In genomic region chr20:60104980-60105379, GRCh38 we compare ENCODE assay signal across 13 cellular contexts.
"Had no signal": no experiment of that assay in that cellular context is flagged by ENCODE, and none has a peak within 500 bp of the region (broad histone marks: within the 10 kb centered on the region; RNA-seq: fewer than 3 reads in every experiment).

No MANE protein-coding gene starts in this region.

- H3K27me3 ChIP-seq: esophagus squamous epithelium had no signal

- DNase-seq: activated CD4-positive, alpha-beta T cell treated with anti-CD3 and anti-CD28 coated beads for 1 hour; activated CD4-positive, alpha-beta T cell treated with anti-CD3 and anti-CD28 coated beads, Interleukin-2, amount 50 U/mL, for 48 hours; activated CD8-positive, alpha-beta memory T cell treated with anti-CD3 and anti-CD28 coated beads, Interleukin-2, amount 10 ng/mL, durations not matched to agents 7 days and 5 days; activated gamma-delta T cell treated with Interleukin-2 at 50 U/mL for 16 hours; activated T-cell treated with anti-CD3 and anti-CD28 coated beads, Interleukin-2, amount 50 U/mL, for 4 hours; aorta; esophagus squamous epithelium; foreskin fibroblast; lower lobe of right lung; midbrain; right cardiac atrium; trophoblast cell had no signal

- H3K4me2 ChIP-seq: smooth muscle cell had no signal

- H3K36me3 Mint-ChIP-seq: activated CD8-positive, alpha-beta memory T cell treated with anti-CD3 and anti-CD28 coated beads, Interleukin-2, amount 10 ng/mL, durations not matched to agents 7 days and 5 days had no signal

- H3K36me3 ChIP-seq: esophagus squamous epithelium, lower lobe of right lung had no signal

- H3K9me3 ChIP-seq: esophagus squamous epithelium, lower lobe of right lung had no signal

- H3K27ac Mint-ChIP-seq: activated CD8-positive, alpha-beta memory T cell treated with anti-CD3 and anti-CD28 coated beads, Interleukin-2, amount 10 ng/mL, durations not matched to agents 7 days and 5 days had no signal

- H3K4me3 ChIP-seq: esophagus squamous epithelium, lower lobe of right lung, smooth muscle cell had no signal

- ATAC-seq: activated CD8-positive, alpha-beta memory T cell treated with anti-CD3 and anti-CD28 coated beads, Interleukin-2, amount 10 ng/mL, durations not matched to agents 7 days and 5 days; activated T-cell treated with anti-CD3 and anti-CD28 coated beads, Interleukin-2, amount 50 U/mL, for 4 hours; lower lobe of right lung; right cardiac atrium had no signal

- H3K9me3 Mint-ChIP-seq: activated T-cell treated with anti-CD3 and anti-CD28 coated beads, Interleukin-2, amount 50 U/mL, for 4 hours had no signal

- H3K27ac ChIP-seq: esophagus squamous epithelium, lower lobe of right lung had no signal

- H3K4me1 ChIP-seq: esophagus squamous epithelium had no signal

- H3K4me3 Mint-ChIP-seq: activated CD8-positive, alpha-beta memory T cell treated with anti-CD3 and anti-CD28 coated beads, Interleukin-2, amount 10 ng/mL, durations not matched to agents 7 days and 5 days; activated T-cell treated with anti-CD3 and anti-CD28 coated beads, Interleukin-2, amount 50 U/mL, for 4 hours had no signal
